1 cellular context compared by ENCODE assay signal in genomic region chrX:132092439-132093065, GRCh38.
TF ChIP-seq lines count a peak whose summit lies in the region.

No MANE protein-coding gene starts in this region.

TF ChIP-seq in HEK293, 187 proteins besides CTCF, POLR2A, EP300 and RAD21 (continued from another document):
- TF ChIP-seq ZNF155 (tag by site-specific recombination; IDR thresholded peaks at IDR 0.05) (no peak), ZNF366 (tag by site-specific recombination; conservative IDR thresholded peaks at IDR 0.05) (no peak), BCL11A (tag by site-specific recombination; IDR thresholded peaks at IDR 0.05; ENCODE audit: low read depth) (no peak), ZNF335 (tag by site-specific recombination; conservative IDR thresholded peaks at IDR 0.05) (no peak)
- TF ChIP-seq, protein P1, sequence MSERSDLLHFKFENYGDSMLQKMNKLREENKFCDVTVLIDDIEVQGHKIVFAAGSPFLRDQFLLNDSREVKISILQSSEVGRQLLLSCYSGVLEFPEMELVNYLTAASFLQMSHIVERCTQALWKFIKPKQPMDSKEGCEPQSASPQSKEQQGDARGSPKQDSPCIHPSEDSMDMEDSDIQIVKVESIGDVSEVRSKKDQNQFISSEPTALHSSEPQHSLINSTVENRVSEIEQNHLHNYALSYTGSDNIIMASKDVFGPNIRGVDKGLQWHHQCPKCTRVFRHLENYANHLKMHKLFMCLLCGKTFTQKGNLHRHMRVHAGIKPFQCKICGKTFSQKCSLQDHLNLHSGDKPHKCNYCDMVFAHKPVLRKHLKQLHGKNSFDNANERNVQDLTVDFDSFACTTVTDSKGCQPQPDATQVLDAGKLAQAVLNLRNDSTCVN (tag by site-specific recombination; optimal IDR thresholded peaks at IDR 0.05) = no peak
TF ChIP-seq in HEK293: peak in this region for 3.
